Comparison of ENCODE assay signal across 2 cellular contexts in the genomic region with DNA sequence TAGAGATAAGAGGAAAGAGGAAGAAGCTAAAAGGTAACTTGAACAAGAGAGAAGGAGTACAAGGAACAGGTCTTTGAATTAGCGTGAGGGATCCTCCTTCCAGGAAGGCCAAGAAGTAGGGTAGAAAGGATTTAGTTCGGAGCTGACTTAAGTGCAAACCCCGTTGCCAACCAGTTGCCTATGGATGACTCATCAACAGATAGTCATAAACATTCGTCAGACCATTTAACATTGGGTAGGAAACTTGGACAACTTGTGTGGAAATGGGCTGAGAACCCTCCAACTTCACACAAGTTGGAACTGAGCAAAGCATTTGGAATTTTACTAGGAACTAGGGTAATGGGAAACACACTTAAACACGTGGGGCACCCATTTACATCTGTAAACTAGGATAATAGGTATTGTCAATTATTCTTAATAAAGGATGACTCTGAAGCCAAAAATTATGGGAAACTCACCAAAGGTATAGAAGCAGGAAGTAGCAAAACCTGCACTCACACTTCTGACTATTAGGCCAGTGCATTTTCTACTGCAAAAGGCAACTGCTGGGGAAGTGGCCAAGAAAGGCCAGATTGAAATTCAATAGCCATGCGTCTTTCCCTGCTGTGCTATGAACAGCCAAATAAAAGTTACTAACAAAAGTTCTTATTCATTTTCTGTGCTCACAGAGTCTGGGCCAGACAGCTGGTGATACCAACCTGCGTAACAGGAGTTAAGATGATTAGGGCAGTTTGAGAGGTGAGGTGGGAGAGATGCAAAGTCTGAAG.
A peak's percentile ranks its signal among the peaks of the same experiment; 100 is the strongest.
TF ChIP-seq lines count a peak whose summit lies in the region.

No MANE protein-coding gene starts in this region.

TF ChIP-seq in HEK293, 187 proteins besides CTCF, POLR2A, EP300 and RAD21 (continued from another document):
- 0 out of 2 replicates have a peak, but pooled peaks have one; percentile 30 for TF ChIP-seq ZBTB44 (tag by site-specific recombination; IDR thresholded peaks at IDR 0.05)
- no peak for TF ChIP-seq ZNF366 (tag by site-specific recombination; conservative IDR thresholded peaks at IDR 0.05)
- TF ChIP-seq SCRT2 (tag by site-specific recombination; IDR thresholded peaks at IDR 0.05) = peak; percentile 84
- peak; percentile 80 for TF ChIP-seq FEZF1 (tag by site-specific recombination; IDR thresholded peaks at IDR 0.05)

TF ChIP-seq in K562, 482 proteins besides CTCF, POLR2A, EP300 and RAD21 (continued from another document):
- TF ChIP-seq ATF3 (IDR thresholded peaks at IDR 0.05) = peak; percentile 79
- TF ChIP-seq ATF3 (CRISPR knock-in tag; conservative IDR thresholded peaks at IDR 0.05) = no peak
- peak; percentile 39; the same call in 1 of the 2 replicates for TF ChIP-seq FOSL1 (tag; conservative IDR thresholded peaks at IDR 0.05)
